ENCODE assay signal across 24 cellular contexts in genomic region chr12:97323154-97323553, GRCh38.
"Had no signal": no experiment of that assay in that cellular context is flagged by ENCODE, and none has a peak within 500 bp of the region (broad histone marks: within the 10 kb centered on the region; RNA-seq: fewer than 3 reads in every experiment).

No MANE protein-coding gene starts in this region.

- H3K9me3 Mint-ChIP-seq: immature natural killer cell; memory B cell; nephron progenitor cell; stimulated activated naive B cell treated with anti-CD40 and anti-IgM and Interleukin-4, amounts not matched to agents 10 μg/mL and 1 μg/mL and 100 μg/mL, for 72 hours; stimulated activated naive CD8-positive, alpha-beta T cell treated with anti-CD3 and anti-CD28 coated beads, Interleukin-15, amount 100 ng/mL, for 72 hours had no signal

- H3K27me3 ChIP-seq: gastrocnemius medialis, neutrophil, testis, tibial nerve, upper lobe of right lung, vagina had no signal

- H3K36me3 ChIP-seq: gastrocnemius medialis, left ventricle myocardium inferior, lower lobe of right lung, neutrophil, sigmoid colon, tibial nerve, upper lobe of right lung, vagina had no signal

- H3K27ac ChIP-seq: coronary artery, gastrocnemius medialis, left ventricle myocardium inferior, lower lobe of right lung, neutrophil, sigmoid colon, skin epidermis, testis, tibial nerve, upper lobe of right lung, vagina had no signal

- ATAC-seq: esophagus mucosa; gastrocnemius medialis; left cardiac atrium; lower lobe of right lung; stimulated activated naive B cell treated with anti-CD40 and anti-IgM and Interleukin-4, amounts not matched to agents 10 μg/mL and 1 μg/mL and 100 μg/mL, for 72 hours; stimulated activated naive CD8-positive, alpha-beta T cell treated with anti-CD3 and anti-CD28 coated beads, Interleukin-15, amount 100 ng/mL, for 72 hours; upper lobe of right lung had no signal

- DNase-seq: effector CD4-positive, alpha-beta T cell; gastrocnemius medialis; glutamatergic neuron; immature natural killer cell; kidney; left cardiac atrium; left ventricle myocardium inferior; lower lobe of right lung; naive B cell; nephron progenitor cell; sigmoid colon; stimulated activated CD4-positive, alpha-beta T cell treated with anti-CD3 and anti-CD28 coated beads, Interleukin-2, amount 100 ng/mL, for 24 hours; stimulated activated CD4-positive, alpha-beta T cell treated with anti-CD3 and anti-CD28 coated beads, Interleukin-4, amount 100 ng/mL, for 4 hours; stimulated activated naive B cell treated with anti-CD40 and anti-IgM and Interleukin-4, amounts not matched to agents 10 μg/mL and 1 μg/mL and 100 μg/mL, for 72 hours; stimulated activated naive CD8-positive, alpha-beta T cell treated with anti-CD3 and anti-CD28 coated beads, Interleukin-15, amount 100 ng/mL, for 72 hours; testis; upper lobe of right lung had no signal

- H3K4me3 ChIP-seq: coronary artery, gastrocnemius medialis, left ventricle myocardium inferior, lower lobe of right lung, sigmoid colon, skin epidermis, testis, tibial nerve, upper lobe of right lung, vagina had no signal

- H3K4me3 Mint-ChIP-seq: immature natural killer cell; memory B cell; naive B cell; nephron progenitor cell; stimulated activated naive B cell treated with anti-CD40 and anti-IgM and Interleukin-4, amounts not matched to agents 10 μg/mL and 1 μg/mL and 100 μg/mL, for 72 hours; stimulated activated naive CD8-positive, alpha-beta T cell treated with anti-CD3 and anti-CD28 coated beads, Interleukin-15, amount 100 ng/mL, for 72 hours had no signal

- H3K4me1 Mint-ChIP-seq: immature natural killer cell; memory B cell; naive B cell; stimulated activated naive B cell treated with anti-CD40 and anti-IgM and Interleukin-4, amounts not matched to agents 10 μg/mL and 1 μg/mL and 100 μg/mL, for 72 hours; stimulated activated naive CD8-positive, alpha-beta T cell treated with anti-CD3 and anti-CD28 coated beads, Interleukin-15, amount 100 ng/mL, for 72 hours had no signal

- H3K4me1 ChIP-seq: gastrocnemius medialis, left ventricle myocardium inferior, lower lobe of right lung, sigmoid colon, testis, tibial nerve, upper lobe of right lung, vagina had no signal

- H3K27ac Mint-ChIP-seq: immature natural killer cell; memory B cell; naive B cell; nephron progenitor cell; stimulated activated naive B cell treated with anti-CD40 and anti-IgM and Interleukin-4, amounts not matched to agents 10 μg/mL and 1 μg/mL and 100 μg/mL, for 72 hours; stimulated activated naive CD8-positive, alpha-beta T cell treated with anti-CD3 and anti-CD28 coated beads, Interleukin-15, amount 100 ng/mL, for 72 hours had no signal

- H3K36me3 Mint-ChIP-seq: immature natural killer cell; memory B cell; naive B cell; stimulated activated naive B cell treated with anti-CD40 and anti-IgM and Interleukin-4, amounts not matched to agents 10 μg/mL and 1 μg/mL and 100 μg/mL, for 72 hours had no signal

- H3K9me3 ChIP-seq: gastrocnemius medialis, left ventricle myocardium inferior, lower lobe of right lung, neutrophil, sigmoid colon, testis, tibial nerve, upper lobe of right lung, vagina had no signal
